Comparison of ENCODE assay signal across 25 cellular contexts in the genomic region with DNA sequence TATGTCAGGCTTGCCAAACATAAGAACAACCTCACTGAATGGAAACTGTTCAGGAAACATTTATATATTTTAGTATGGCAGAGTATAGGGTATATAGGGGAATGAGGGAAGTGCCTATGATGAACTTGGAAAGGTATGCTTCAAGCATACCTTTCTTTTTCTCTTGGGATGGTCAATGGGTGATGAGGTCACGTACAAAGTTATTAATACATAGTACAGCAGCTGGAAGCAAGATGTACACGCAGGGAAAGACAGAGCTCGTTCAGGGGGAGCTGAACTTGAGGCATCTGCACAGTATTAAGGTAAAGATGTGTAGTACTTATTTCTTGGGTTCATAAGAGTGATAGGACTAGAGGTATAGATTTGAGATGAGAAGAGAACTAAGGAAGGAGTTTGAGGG.
DNase-seq lines count a peak whose midpoint lies in the region; ATAC-seq, FAIRE-seq and TF ChIP-seq lines count a peak whose summit lies in the region.
"Had no signal": no experiment of that assay in that cellular context is flagged by ENCODE, and none has a peak within 500 bp of the region (broad histone marks: within the 10 kb centered on the region; RNA-seq: fewer than 3 reads in every experiment).

No MANE protein-coding gene starts in this region.

- H3K27me3 Mint-ChIP-seq in stimulated activated naive B cell treated with anti-CD40 and anti-IgM and Interleukin-4, amounts not matched to agents 10 μg/mL and 1 μg/mL and 100 μg/mL, for 72 hours, result no peaks in the 10 kb centered on the region
- no peaks in the 10 kb centered on the region for H3K27me3 Mint-ChIP-seq in naive thymus-derived CD4-positive, alpha-beta T cell
- H3K27me3 Mint-ChIP-seq: CD4-positive, alpha-beta memory T cell; CD4-positive, CD25-positive, alpha-beta regulatory T cell; CD8-positive, alpha-beta memory T cell had no signal

- TF ChIP-seq POLR2A in HepG2 (IDR thresholded peaks at IDR 0.05; ENCODE audit: insufficient read depth in 1 of 2, low read depth in 2 of 2, low read length in 2 of 2) (no peak), right lobe of liver (IDR thresholded peaks at IDR 0.05) (no peak)

- no peak overlapping the region for H2AK5ac ChIP-seq in trophoblast cell (ENCODE audit: low read length)

- no peak for TF ChIP-seq RAD21 in HepG2 (CRISPR knock-in tag; IDR thresholded peaks at IDR 0.05)

- 88% methylated on average over 3 of the region's 3 CpGs for WGBS in HepG2 (ENCODE audit: low lambda C conversion rate)
- WGBS in right lobe of liver (ENCODE audit: insufficient coverage, low coverage, low lambda C conversion rate, missing lambda C conversion rate), result 84% methylated on average over 3 of the region's 3 CpGs
- no CpG with 5 or more reads among the region's 3 CpGs for WGBS in trophoblast cell (ENCODE audit: extremely low coverage, insufficient coverage, insufficient read length)

- in situ Hi-C loops in HepG2 (cut with HindIII; ENCODE audit: extremely low pct_ligation_motif_present, low pct_unique_long_range_greater_than_20kb), result loop anchor here (10.0 kb wide), 1 partner anchor 325 kb away; no protein-coding TSS in a partner anchor

- H3K4ac ChIP-seq in trophoblast cell (ENCODE audit: low read depth, low read length), result no peak overlapping the region

- BruUV-seq in HepG2 (replicated peaks; lab: Mats Ljungman, UMichigan), result no TSS peak

- H3K4me2 ChIP-seq in HepG2 (ENCODE audit: low read depth, low read length) (no peak overlapping the region), trophoblast cell (ENCODE audit: low read length) (no peak overlapping the region)
- H3K4me2 ChIP-seq: BLaER1 had no signal

- DNase-seq in HepG2 (ENCODE audit: low spot score) (no peak), right lobe of liver (no peak), trophoblast cell (peak; percentile 9 to 67), NCI-H1048 (lab: John Stamatoyannopoulos, UW) (no peak)
- no peak for DNase-seq in stimulated activated naive B cell treated with anti-CD40 and anti-IgM and Interleukin-4, amounts not matched to agents 10 μg/mL and 1 μg/mL and 100 μg/mL, for 72 hours
- no peak for DNase-seq in naive thymus-derived CD4-positive, alpha-beta T cell
- DNase-seq: 8988T; ACHN; BE2C; C1 segment of cervical spinal cord; CD4-positive, alpha-beta memory T cell; CD4-positive, CD25-positive, alpha-beta regulatory T cell; CD8-positive, alpha-beta memory T cell; COR-L47; DMS 273 treated with DMSO at 0.1 percent for 48 hours; DMS153; DMS53; DMS79 treated with DMSO at 0.1 percent for 48 hours; GF-D8 had no signal

- no peaks in the 10 kb centered on the region for H3K79me1 ChIP-seq in trophoblast cell (ENCODE audit: low read length)

- no peaks in the 10 kb centered on the region for H3K9me3 Mint-ChIP-seq in stimulated activated naive B cell treated with anti-CD40 and anti-IgM and Interleukin-4, amounts not matched to agents 10 μg/mL and 1 μg/mL and 100 μg/mL, for 72 hours
- no peaks in the 10 kb centered on the region for H3K9me3 Mint-ChIP-seq in naive thymus-derived CD4-positive, alpha-beta T cell
- H3K9me3 Mint-ChIP-seq: CD14-positive monocyte; CD4-positive, alpha-beta memory T cell; CD4-positive, CD25-positive, alpha-beta regulatory T cell; CD8-positive, alpha-beta memory T cell had no signal

- ATAC-seq in HepG2, result no peak
- ATAC-seq in right lobe of liver, result no peak
- no peak for ATAC-seq in stimulated activated naive B cell treated with anti-CD40 and anti-IgM and Interleukin-4, amounts not matched to agents 10 μg/mL and 1 μg/mL and 100 μg/mL, for 72 hours (replicated peaks)
- no peak for ATAC-seq in naive thymus-derived CD4-positive, alpha-beta T cell

- H3K36me3 ChIP-seq in HepG2 (replicated peaks in 1 of 2; ENCODE audit: control insufficient read depth in 1 of 2, insufficient read depth in 2 of 2, low read length in 2 of 2), result peaks cover 4 to 62% of the 10 kb centered on the region in 2 experiments
- peaks cover 0 to 22% (median 11%) of the 10 kb centered on the region in 4 donors for H3K36me3 ChIP-seq in right lobe of liver
- peaks cover 0 to 3% of the 10 kb centered on the region in 2 experiments for H3K36me3 ChIP-seq in trophoblast cell (ENCODE audit: control insufficient read depth in 1 of 2, insufficient read depth in 2 of 2, low read length in 2 of 2)
- peaks cover 0 to 27% (median 0%) of the 10 kb centered on the region in 3 experiments for H3K36me3 ChIP-seq in naive thymus-derived CD4-positive, alpha-beta T cell (ENCODE audit: control insufficient read depth in 2 of 3, insufficient read depth in 3 of 3, low read length in 3 of 3)
- H3K36me3 ChIP-seq: BE2C had no signal

- H3K27me3 ChIP-seq in HepG2 (ENCODE audit: control insufficient read depth in 1 of 2, insufficient read depth in 2 of 2, low read length in 2 of 2) (no peaks in the 10 kb centered on the region), right lobe of liver (no peaks in the 10 kb centered on the region), trophoblast cell (ENCODE audit: insufficient read depth, low read length) (no peaks in the 10 kb centered on the region)
- H3K27me3 ChIP-seq in naive thymus-derived CD4-positive, alpha-beta T cell (ENCODE audit: control insufficient read depth in 2 of 2, insufficient read depth in 2 of 2, low read length in 2 of 2), result no peaks in the 10 kb centered on the region
- H3K27me3 ChIP-seq: BE2C, BLaER1 had no signal

- H4K20me1 ChIP-seq in HepG2 (ENCODE audit: insufficient read depth, low read length), result no peaks in the 10 kb centered on the region
- H4K20me1 ChIP-seq: BLaER1 had no signal

- no peak overlapping the region for H4K8ac ChIP-seq in trophoblast cell (ENCODE audit: low read depth, low read length)

- H2BK5ac ChIP-seq in trophoblast cell (ENCODE audit: low read depth, low read length, poor library complexity), result no peak overlapping the region

- H2AFZ ChIP-seq in HepG2 (ENCODE audit: low read length) (no peak overlapping the region), trophoblast cell (ENCODE audit: insufficient read depth, low read length, poor library complexity) (no peak overlapping the region)

- CTCF ChIA-PET in HepG2 (lab: Yijun Ruan, JAX; ENCODE audit: low intra/inter-chr PET ratio, low total read pairs), result no interaction called here
- CTCF ChIA-PET in naive thymus-derived CD4-positive, alpha-beta T cell (lab: Charles Lee), result no interaction called here

- H3K36me3 Mint-ChIP-seq in stimulated activated naive B cell treated with anti-CD40 and anti-IgM and Interleukin-4, amounts not matched to agents 10 μg/mL and 1 μg/mL and 100 μg/mL, for 72 hours, result peaks cover 24 to 34% of the 10 kb centered on the region in 2 donors
- H3K36me3 Mint-ChIP-seq in naive thymus-derived CD4-positive, alpha-beta T cell, result peaks cover 7 to 48% (median 26%) of the 10 kb centered on the region in 5 donors

- intact Hi-C loops in HepG2 (cut with micrococcal nuclease; ENCODE audit: unreplicated experiment) (loop anchor here (2.0 kb wide), 1 partner anchor 325 kb away; no protein-coding TSS in a partner anchor), right lobe of liver (cut with DNase I) (no loop called here)
- intact Hi-C loops in naive thymus-derived CD4-positive, alpha-beta T cell (cut with micrococcal nuclease), result loop anchor here in 1 of 2 donors (10.0 kb wide), 1 partner anchor 565 kb away; no protein-coding TSS in a partner anchor

- H3K9ac ChIP-seq in HepG2 (ENCODE audit: insufficient read depth, low read depth, low read length) (no peak overlapping the region), trophoblast cell (ENCODE audit: low read length) (no peak overlapping the region)
- H3K9ac ChIP-seq: BLaER1 had no signal

- H3K27ac ChIP-seq in HepG2 (ENCODE audit: extremely low read length, insufficient read depth, low read length), result no peak overlapping the region
- no peak overlapping the region for H3K27ac ChIP-seq in right lobe of liver
- no peak overlapping the region for H3K27ac ChIP-seq in trophoblast cell (ENCODE audit: low read depth, low read length)
- no peak overlapping the region for H3K27ac ChIP-seq in naive thymus-derived CD4-positive, alpha-beta T cell (ENCODE audit: low read depth, low read length)
- H3K27ac ChIP-seq: BLaER1 had no signal

- H3K23ac ChIP-seq in trophoblast cell (ENCODE audit: low read length), result no peak overlapping the region

- H3K9me3 ChIP-seq in HepG2 (ENCODE audit: low read length) (no peaks in the 10 kb centered on the region), right lobe of liver (no peaks in the 10 kb centered on the region), trophoblast cell (ENCODE audit: insufficient read depth, low read depth, low read length) (no peaks in the 10 kb centered on the region)
- no peaks in the 10 kb centered on the region for H3K9me3 ChIP-seq in naive thymus-derived CD4-positive, alpha-beta T cell (ENCODE audit: control insufficient read depth in 2 of 3, low read length in 3 of 3)
- H3K9me3 ChIP-seq: BE2C, BLaER1 had no signal

- no peak for FAIRE-seq in HepG2 (lab: Jason Lieb, UNC)
- FAIRE-seq: A204.1, G401.6, GM12891, GM19239 had no signal

- H3K4me1 ChIP-seq in HepG2 (ENCODE audit: insufficient read depth, low read length) (no peaks in the 10 kb centered on the region; the same call in 1 of the 2 replicates), right lobe of liver (peaks cover 0 to 8% (median 0%) of the 10 kb centered on the region in 4 donors), trophoblast cell (ENCODE audit: control insufficient read depth in 1 of 2, insufficient read depth in 2 of 2, low read length in 2 of 2) (no peaks in the 10 kb centered on the region)
- H3K4me1 ChIP-seq in naive thymus-derived CD4-positive, alpha-beta T cell (ENCODE audit: control insufficient read depth in 2 of 2, insufficient read depth in 2 of 2, low read length in 2 of 2), result no peaks in the 10 kb centered on the region
- H3K4me1 ChIP-seq: BE2C, BLaER1 had no signal

- no peak overlapping the region for H4K91ac ChIP-seq in trophoblast cell (ENCODE audit: low read depth, low read length)

- H2BK12ac ChIP-seq in trophoblast cell (ENCODE audit: low read length), result no peak overlapping the region

- H3K14ac ChIP-seq in trophoblast cell (ENCODE audit: low read length), result no peak overlapping the region

- peaks cover 0 to 2% of the 10 kb centered on the region in 2 donors for H3K4me1 Mint-ChIP-seq in stimulated activated naive B cell treated with anti-CD40 and anti-IgM and Interleukin-4, amounts not matched to agents 10 μg/mL and 1 μg/mL and 100 μg/mL, for 72 hours
- peaks cover 0 to 5% (median 0%) of the 10 kb centered on the region in 7 donors for H3K4me1 Mint-ChIP-seq in naive thymus-derived CD4-positive, alpha-beta T cell
- H3K4me1 Mint-ChIP-seq: CD14-positive monocyte; CD8-positive, alpha-beta memory T cell had no signal

- TF ChIP-seq CTCF in HepG2 (CRISPR knock-in tag; IDR thresholded peaks at IDR 0.05) (no peak), right lobe of liver (IDR thresholded peaks at IDR 0.05) (no peak)

- POLR2A ChIA-PET in HepG2 (lab: Yijun Ruan, JAX), result no interaction called here
- POLR2A ChIA-PET in naive thymus-derived CD4-positive, alpha-beta T cell (lab: Charles Lee), result no interaction called here

- H3K4me3 Mint-ChIP-seq in stimulated activated naive B cell treated with anti-CD40 and anti-IgM and Interleukin-4, amounts not matched to agents 10 μg/mL and 1 μg/mL and 100 μg/mL, for 72 hours, result no peak overlapping the region
- H3K4me3 Mint-ChIP-seq in naive thymus-derived CD4-positive, alpha-beta T cell, result no peak overlapping the region
- H3K4me3 Mint-ChIP-seq: CD14-positive monocyte; CD4-positive, alpha-beta memory T cell; CD4-positive, CD25-positive, alpha-beta regulatory T cell; CD8-positive, alpha-beta memory T cell had no signal

- peak overlapping the region; percentile 2 for H3K27ac Mint-ChIP-seq in stimulated activated naive B cell treated with anti-CD40 and anti-IgM and Interleukin-4, amounts not matched to agents 10 μg/mL and 1 μg/mL and 100 μg/mL, for 72 hours
- H3K27ac Mint-ChIP-seq in naive thymus-derived CD4-positive, alpha-beta T cell, result peak overlapping the region in 1 of 9 donors; percentile 71

- no peak overlapping the region for H4K12ac ChIP-seq in trophoblast cell (ENCODE audit: low read depth, low read length)

- H3K79me2 ChIP-seq in HepG2 (ENCODE audit: insufficient read depth, low read length) (no peaks in the 10 kb centered on the region), trophoblast cell (ENCODE audit: control insufficient read depth, insufficient read depth, low read length, poor library complexity) (no peaks in the 10 kb centered on the region)

- H3K18ac ChIP-seq in trophoblast cell (ENCODE audit: low read length), result no peak overlapping the region

- H2BK120ac ChIP-seq in trophoblast cell (ENCODE audit: insufficient read depth, low read length, poor library complexity), result no peak overlapping the region

- TF ChIP-seq EP300 in HepG2 (IDR thresholded peaks at IDR 0.05; ENCODE audit: low read depth in 2 of 2, low read length in 2 of 2) (no peak), HepG2 (CRISPR knock-in tag; IDR thresholded peaks at IDR 0.05; ENCODE audit: borderline replicate concordance) (no peak)

- H3K4me3 ChIP-seq in HepG2 (replicated peaks in 1 of 3; ENCODE audit: insufficient read depth in 1 of 3, low read depth in 2 of 3, low read length in 3 of 3), result no peak overlapping the region
- H3K4me3 ChIP-seq in right lobe of liver, result no peak overlapping the region
- no peak overlapping the region for H3K4me3 ChIP-seq in trophoblast cell (ENCODE audit: low read depth, low read length)
- no peak overlapping the region for H3K4me3 ChIP-seq in naive thymus-derived CD4-positive, alpha-beta T cell (ENCODE audit: low read length)
- H3K4me3 ChIP-seq: BLaER1 had no signal

Comparison
In these comparisons a context has a peak if more than half of its experiments do, and no peak if none do; other contexts are left out.
1. DNase-seq: peak in trophoblast cell (2 of 2); none in HepG2 (single experiment), right lobe of liver (0 of 3), stimulated activated naive B cell treated with anti-CD40 and anti-IgM and Interleukin-4, amounts not matched to agents 10 μg/mL and 1 μg/mL and 100 μg/mL, for 72 hours (single experiment), NCI-H1048 (single experiment) and naive thymus-derived CD4-positive, alpha-beta T cell (0 of 9).